9 cellular contexts compared by ENCODE assay signal in genomic region chr1:198169704-198170103, GRCh38. TPM values are rescaled to one million over a fixed set of nuclear protein-coding genes. Genes with fewer than 3 reads are reported as not detected.
A peak's percentile ranks its signal among the peaks of the same experiment; 100 is the strongest.
DNase-seq lines count a peak whose midpoint lies in the region; FAIRE-seq and TF ChIP-seq lines count a peak whose summit lies in the region.
"Had no signal": no experiment of that assay in that cellular context is flagged by ENCODE, and none has a peak within 500 bp of the region (broad histone marks: within the 10 kb centered on the region; RNA-seq: fewer than 3 reads in every experiment).

No MANE protein-coding gene starts in this region.

- peak overlapping the region; percentile 39 for H3K9ac ChIP-seq in keratinocyte (ENCODE audit: control insufficient read depth, extremely low read depth, insufficient read depth, low read length)

- no peak overlapping the region for H3K4me3 ChIP-seq in CD4-positive, alpha-beta memory T cell (ENCODE audit: low read length in 2 of 2)
- peak overlapping the region in 2 of 3 experiments; percentile 35 to 49 for H3K4me3 ChIP-seq in keratinocyte (ENCODE audit: control insufficient read depth in 2 of 3, extremely low read depth in 1 of 3, insufficient read depth in 2 of 3, low read depth in 1 of 3, low read length in 3 of 3)

- H4K20me1 ChIP-seq in keratinocyte (ENCODE audit: control insufficient read depth, extremely low read depth, insufficient read depth, low read length) = no peaks in the 10 kb centered on the region

- peak overlapping the region; percentile 62 to 93 (median 87) for H3K27ac Mint-ChIP-seq in CD4-positive, alpha-beta memory T cell
- peak overlapping the region; percentile 90 for H3K27ac Mint-ChIP-seq in activated T-helper 2 cell treated with anti-CD3 and anti-CD28 coated beads, Interferon-gamma antibody, Interleukin-2, Interleukin-4, amounts not matched to agents 10 μg/mL and 5 μg/mL and 100 μg/mL, durations not matched to agents 14 hours and 24 hours and 36 hours

- H3K27ac ChIP-seq in CD4-positive, alpha-beta memory T cell (ENCODE audit: low read depth, low read length) = peak overlapping the region; percentile 0
- H3K27ac ChIP-seq in keratinocyte (ENCODE audit: control insufficient read depth, insufficient read depth, low read length) = peak overlapping the region; percentile 84
- H3K27ac ChIP-seq: C4-2B had no signal

- peaks cover 72 to 93% (median 83%) of the 10 kb centered on the region in 4 donors for H3K4me1 Mint-ChIP-seq in CD4-positive, alpha-beta memory T cell
- peaks cover 77% of the 10 kb centered on the region for H3K4me1 Mint-ChIP-seq in activated T-helper 2 cell treated with anti-CD3 and anti-CD28 coated beads, Interferon-gamma antibody, Interleukin-2, Interleukin-4, amounts not matched to agents 10 μg/mL and 5 μg/mL and 100 μg/mL, durations not matched to agents 14 hours and 24 hours and 36 hours (ENCODE audit: low read depth)

- peak; percentile 86 for FAIRE-seq in keratinocyte (lab: Jason Lieb, UNC)

- peak in 1 of 5 donors; percentile 34 for DNase-seq in CD4-positive, alpha-beta memory T cell
- DNase-seq in HPDE6-E6E7 (ENCODE audit: extremely low spot score) (peak; percentile 29), keratinocyte (ENCODE audit: low read depth, low spot score) (peak; percentile 94), NCI-H1048 (lab: John Stamatoyannopoulos, UW) (no peak), COLO829 (ENCODE audit: low spot score) (no peak), inferior parietal cortex (ENCODE audit: extremely low spot score) (no peak)
- DNase-seq in activated T-helper 2 cell treated with anti-CD3 and anti-CD28 coated beads, Interferon-gamma antibody, Interleukin-2, Interleukin-4, amounts not matched to agents 10 μg/mL and 5 μg/mL and 100 μg/mL, durations not matched to agents 14 hours and 24 hours and 36 hours (ENCODE audit: low spot score) = no peak
- DNase-seq: NCI-H1105 had no signal

- peak overlapping the region; percentile 84 for H3K4me2 ChIP-seq in keratinocyte (ENCODE audit: control insufficient read depth, extremely low read depth, insufficient read depth, low read depth, low read length)

- CTCF ChIA-PET in CD4-positive, alpha-beta memory T cell (lab: Charles Lee; ENCODE audit: partially characterized antibody) = interaction anchor here (3.8 kb wide), 1 partner anchor 11 kb away, joined by 19 read pairs; no protein-coding TSS in a partner anchor

- peaks cover 78% of the 10 kb centered on the region for H3K79me2 ChIP-seq in keratinocyte (ENCODE audit: control insufficient read depth, insufficient read depth, low read length)

- H3K9me1 ChIP-seq in keratinocyte (ENCODE audit: control insufficient read depth, extremely low read depth, insufficient read depth, low read length) = no peaks in the 10 kb centered on the region

- dilution Hi-C loops in keratinocyte (cut with MboI; ENCODE audit: extremely low pct_ligation_motif_present, low sequenced_read_pairs) = no loop called here

- peak overlapping the region; percentile 64 for H2AFZ ChIP-seq in keratinocyte (ENCODE audit: control insufficient read depth, low read length)

- no peaks in the 10 kb centered on the region for H3K9me3 Mint-ChIP-seq in CD4-positive, alpha-beta memory T cell
- H3K9me3 Mint-ChIP-seq in activated T-helper 2 cell treated with anti-CD3 and anti-CD28 coated beads, Interferon-gamma antibody, Interleukin-2, Interleukin-4, amounts not matched to agents 10 μg/mL and 5 μg/mL and 100 μg/mL, durations not matched to agents 14 hours and 24 hours and 36 hours = no peaks in the 10 kb centered on the region

- H3K4me1 ChIP-seq in CD4-positive, alpha-beta memory T cell (ENCODE audit: insufficient read depth, low read length) = peaks cover 98% of the 10 kb centered on the region
- H3K4me1 ChIP-seq in keratinocyte (ENCODE audit: control insufficient read depth, extremely low read depth, insufficient read depth, low read length) = peaks cover 57% of the 10 kb centered on the region

- peak overlapping the region in 6 of 8 donors; percentile 20 to 76 (median 63) for H3K4me3 Mint-ChIP-seq in CD4-positive, alpha-beta memory T cell
- peak overlapping the region; percentile 52 for H3K4me3 Mint-ChIP-seq in activated T-helper 2 cell treated with anti-CD3 and anti-CD28 coated beads, Interferon-gamma antibody, Interleukin-2, Interleukin-4, amounts not matched to agents 10 μg/mL and 5 μg/mL and 100 μg/mL, durations not matched to agents 14 hours and 24 hours and 36 hours (ENCODE audit: low read depth)

- H3K27me3 Mint-ChIP-seq in CD4-positive, alpha-beta memory T cell = no peaks in the 10 kb centered on the region
- no peaks in the 10 kb centered on the region for H3K27me3 Mint-ChIP-seq in activated T-helper 2 cell treated with anti-CD3 and anti-CD28 coated beads, Interferon-gamma antibody, Interleukin-2, Interleukin-4, amounts not matched to agents 10 μg/mL and 5 μg/mL and 100 μg/mL, durations not matched to agents 14 hours and 24 hours and 36 hours (ENCODE audit: low read depth)

- H3K36me3 ChIP-seq in CD4-positive, alpha-beta memory T cell (ENCODE audit: insufficient read depth, low read length) = no peaks in the 10 kb centered on the region
- peaks cover 0 to 1% of the 10 kb centered on the region in 2 experiments for H3K36me3 ChIP-seq in keratinocyte (ENCODE audit: control insufficient read depth in 2 of 2, extremely low read depth in 1 of 2, insufficient read depth in 2 of 2, low read length in 2 of 2)

- no peaks in the 10 kb centered on the region for H3K9me3 ChIP-seq in CD4-positive, alpha-beta memory T cell (ENCODE audit: control insufficient read depth in 1 of 2, low read length in 2 of 2)
- no peaks in the 10 kb centered on the region for H3K9me3 ChIP-seq in keratinocyte (ENCODE audit: control insufficient read depth, low read depth, low read length)

- H3K36me3 Mint-ChIP-seq in CD4-positive, alpha-beta memory T cell = peaks cover 0 to 2% of the 10 kb centered on the region in 2 donors
- H3K36me3 Mint-ChIP-seq in activated T-helper 2 cell treated with anti-CD3 and anti-CD28 coated beads, Interferon-gamma antibody, Interleukin-2, Interleukin-4, amounts not matched to agents 10 μg/mL and 5 μg/mL and 100 μg/mL, durations not matched to agents 14 hours and 24 hours and 36 hours (ENCODE audit: low read depth) = peaks cover 22% of the 10 kb centered on the region

- H3K27me3 ChIP-seq in CD4-positive, alpha-beta memory T cell (ENCODE audit: insufficient read depth, low read length) = no peaks in the 10 kb centered on the region
- no peaks in the 10 kb centered on the region for H3K27me3 ChIP-seq in keratinocyte (ENCODE audit: control insufficient read depth, extremely low read depth, insufficient read depth, low read length)

- TF ChIP-seq CTCF in keratinocyte (optimal IDR thresholded peaks at IDR 0.05 in 1 of 3, IDR thresholded peaks at IDR 0.05 in 1 of 3, conservative IDR thresholded peaks at IDR 0.05 in 1 of 3; ENCODE audit: extremely low read depth in 1 of 3, insufficient read depth in 2 of 3, low read length in 3 of 3) = no peak

- intact Hi-C loops in CD4-positive, alpha-beta memory T cell (cut with micrococcal nuclease) = no loop called here
- intact Hi-C loops in activated T-helper 2 cell treated with anti-CD3 and anti-CD28 coated beads, Interferon-gamma antibody, Interleukin-2, Interleukin-4, amounts not matched to agents 10 μg/mL and 5 μg/mL and 100 μg/mL, durations not matched to agents 14 hours and 24 hours and 36 hours (cut with micrococcal nuclease) = loop anchor here (1.0 to 5.0 kb wide), 3 partner anchors 8 to 453 kb away; no protein-coding TSS in a partner anchor

- POLR2A ChIA-PET in CD4-positive, alpha-beta memory T cell (lab: Charles Lee; ENCODE audit: partially characterized antibody) = interaction anchor here (1.2 to 8.6 kb wide), 4 partner anchors 8 to 67 kb away, joined by 3 to 120 read pairs (median 16); partner anchors contain the start of gene NEK7

RNA-seq across cellular contexts. Expression of gene NEK7, which starts 12.9 kb away (rescaled TPM):
- 10 to 100 TPM; 56.9 to 63.8 TPM for total RNA-seq in CD4-positive, alpha-beta memory T cell
- 10 to 100 TPM; 53.5 to 57.6 TPM for polyA plus RNA-seq in CD4-positive, alpha-beta memory T cell
- total RNA-seq in activated T-helper 2 cell treated with anti-CD3 and anti-CD28 coated beads, Interferon-gamma antibody, Interleukin-2, Interleukin-4, amounts not matched to agents 10 μg/mL and 5 μg/mL and 100 μg/mL, durations not matched to agents 14 hours and 24 hours and 36 hours = 105 and 118 TPM in 2 replicates
- polyA plus RNA-seq in keratinocyte = 40.4 to 56.8 TPM (median 41.3 TPM) in 3 replicates
- polyA plus RNA-seq in keratinocyte (2011; ENCODE audit: low read depth) = 29.8 TPM
- 30.0 and 75.8 TPM in 2 replicates for polyA plus RNA-seq in keratinocyte (2011; cell fraction: cytosol; rRNA removed)
- 40.0 and 47.9 TPM in 2 replicates for polyA plus RNA-seq in keratinocyte (2011; cell fraction: nucleus; rRNA removed)
- 19.9 and 21.2 TPM in 2 replicates for polyA plus RNA-seq in keratinocyte (2012; ENCODE audit: low replicate concordance)
- polyA minus RNA-seq in keratinocyte = 7.9 to 95.7 TPM (median 61.2 TPM) in 3 replicates
- 45.1 TPM for polyA minus RNA-seq in keratinocyte (2011; cell fraction: cytosol; rRNA and poly(A)+ RNA removed)
- 22.3 and 61.3 TPM in 2 replicates for polyA minus RNA-seq in keratinocyte (2011; cell fraction: nucleus; rRNA and poly(A)+ RNA removed)

Comparison
In these comparisons a context has a peak if more than half of its experiments do, and no peak if none do; other contexts are left out.
1. DNase-seq: peak in HPDE6-E6E7 (single experiment) and keratinocyte (single experiment); none in activated T-helper 2 cell treated with anti-CD3 and anti-CD28 coated beads, Interferon-gamma antibody, Interleukin-2, Interleukin-4, amounts not matched to agents 10 μg/mL and 5 μg/mL and 100 μg/mL, durations not matched to agents 14 hours and 24 hours and 36 hours (single experiment), NCI-H1048 (single experiment), COLO829 (single experiment) and inferior parietal cortex (single experiment).
2. H3K4me3 ChIP-seq: peak in keratinocyte (2 of 3); none in CD4-positive, alpha-beta memory T cell (0 of 2).